Comparison of ENCODE assay signal across 1 cellular context in genomic region chr5:174229640-174230350, GRCh38.
TF ChIP-seq lines count a peak whose summit lies in the region.

No MANE protein-coding gene starts in this region.

TF ChIP-seq in GM23338, 12 proteins besides CTCF, POLR2A, EP300 and RAD21 (continued from another document):
- TF ChIP-seq, protein P1, sequence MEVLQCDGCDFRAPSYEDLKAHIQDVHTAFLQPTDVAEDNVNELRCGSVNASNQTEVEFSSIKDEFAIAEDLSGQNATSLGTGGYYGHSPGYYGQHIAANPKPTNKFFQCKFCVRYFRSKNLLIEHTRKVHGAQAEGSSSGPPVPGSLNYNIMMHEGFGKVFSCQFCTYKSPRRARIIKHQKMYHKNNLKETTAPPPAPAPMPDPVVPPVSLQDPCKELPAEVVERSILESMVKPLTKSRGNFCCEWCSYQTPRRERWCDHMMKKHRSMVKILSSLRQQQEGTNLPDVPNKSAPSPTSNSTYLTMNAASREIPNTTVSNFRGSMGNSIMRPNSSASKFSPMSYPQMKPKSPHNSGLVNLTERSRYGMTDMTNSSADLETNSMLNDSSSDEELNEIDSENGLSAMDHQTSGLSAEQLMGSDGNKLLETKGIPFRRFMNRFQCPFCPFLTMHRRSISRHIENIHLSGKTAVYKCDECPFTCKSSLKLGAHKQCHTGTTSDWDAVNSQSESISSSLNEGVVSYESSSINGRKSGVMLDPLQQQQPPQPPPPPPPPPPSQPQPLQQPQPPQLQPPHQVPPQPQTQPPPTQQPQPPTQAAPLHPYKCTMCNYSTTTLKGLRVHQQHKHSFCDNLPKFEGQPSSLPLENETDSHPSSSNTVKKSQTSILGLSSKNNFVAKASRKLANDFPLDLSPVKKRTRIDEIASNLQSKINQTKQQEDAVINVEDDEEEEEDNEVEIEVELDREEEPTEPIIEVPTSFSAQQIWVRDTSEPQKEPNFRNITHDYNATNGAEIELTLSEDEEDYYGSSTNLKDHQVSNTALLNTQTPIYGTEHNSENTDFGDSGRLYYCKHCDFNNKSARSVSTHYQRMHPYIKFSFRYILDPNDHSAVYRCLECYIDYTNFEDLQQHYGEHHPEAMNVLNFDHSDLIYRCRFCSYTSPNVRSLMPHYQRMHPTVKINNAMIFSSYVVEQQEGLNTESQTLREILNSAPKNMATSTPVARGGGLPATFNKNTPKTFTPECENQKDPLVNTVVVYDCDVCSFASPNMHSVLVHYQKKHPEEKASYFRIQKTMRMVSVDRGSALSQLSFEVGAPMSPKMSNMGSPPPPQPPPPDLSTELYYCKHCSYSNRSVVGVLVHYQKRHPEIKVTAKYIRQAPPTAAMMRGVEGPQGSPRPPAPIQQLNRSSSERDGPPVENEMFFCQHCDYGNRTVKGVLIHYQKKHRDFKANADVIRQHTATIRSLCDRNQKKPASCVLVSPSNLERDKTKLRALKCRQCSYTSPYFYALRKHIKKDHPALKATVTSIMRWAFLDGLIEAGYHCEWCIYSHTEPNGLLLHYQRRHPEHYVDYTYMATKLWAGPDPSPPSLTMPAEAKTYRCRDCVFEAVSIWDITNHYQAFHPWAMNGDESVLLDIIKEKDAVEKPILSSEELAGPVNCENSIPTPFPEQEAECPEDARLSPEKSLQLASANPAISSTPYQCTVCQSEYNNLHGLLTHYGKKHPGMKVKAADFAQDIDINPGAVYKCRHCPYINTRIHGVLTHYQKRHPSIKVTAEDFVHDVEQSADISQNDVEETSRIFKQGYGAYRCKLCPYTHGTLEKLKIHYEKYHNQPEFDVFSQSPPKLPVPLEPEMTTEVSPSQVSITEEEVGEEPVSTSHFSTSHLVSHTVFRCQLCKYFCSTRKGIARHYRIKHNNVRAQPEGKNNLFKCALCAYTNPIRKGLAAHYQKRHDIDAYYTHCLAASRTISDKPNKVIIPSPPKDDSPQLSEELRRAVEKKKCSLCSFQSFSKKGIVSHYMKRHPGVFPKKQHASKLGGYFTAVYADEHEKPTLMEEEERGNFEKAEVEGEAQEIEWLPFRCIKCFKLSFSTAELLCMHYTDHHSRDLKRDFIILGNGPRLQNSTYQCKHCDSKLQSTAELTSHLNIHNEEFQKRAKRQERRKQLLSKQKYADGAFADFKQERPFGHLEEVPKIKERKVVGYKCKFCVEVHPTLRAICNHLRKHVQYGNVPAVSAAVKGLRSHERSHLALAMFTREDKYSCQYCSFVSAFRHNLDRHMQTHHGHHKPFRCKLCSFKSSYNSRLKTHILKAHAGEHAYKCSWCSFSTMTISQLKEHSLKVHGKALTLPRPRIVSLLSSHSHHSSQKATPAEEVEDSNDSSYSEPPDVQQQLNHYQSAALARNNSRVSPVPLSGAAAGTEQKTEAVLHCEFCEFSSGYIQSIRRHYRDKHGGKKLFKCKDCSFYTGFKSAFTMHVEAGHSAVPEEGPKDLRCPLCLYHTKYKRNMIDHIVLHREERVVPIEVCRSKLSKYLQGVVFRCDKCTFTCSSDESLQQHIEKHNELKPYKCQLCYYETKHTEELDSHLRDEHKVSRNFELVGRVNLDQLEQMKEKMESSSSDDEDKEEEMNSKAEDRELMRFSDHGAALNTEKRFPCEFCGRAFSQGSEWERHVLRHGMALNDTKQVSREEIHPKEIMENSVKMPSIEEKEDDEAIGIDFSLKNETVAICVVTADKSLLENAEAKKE (CRISPR knock-in tag; IDR thresholded peaks at IDR 0.05): no peak
